ENCODE assay signal across 8 cellular contexts in the genomic region with DNA sequence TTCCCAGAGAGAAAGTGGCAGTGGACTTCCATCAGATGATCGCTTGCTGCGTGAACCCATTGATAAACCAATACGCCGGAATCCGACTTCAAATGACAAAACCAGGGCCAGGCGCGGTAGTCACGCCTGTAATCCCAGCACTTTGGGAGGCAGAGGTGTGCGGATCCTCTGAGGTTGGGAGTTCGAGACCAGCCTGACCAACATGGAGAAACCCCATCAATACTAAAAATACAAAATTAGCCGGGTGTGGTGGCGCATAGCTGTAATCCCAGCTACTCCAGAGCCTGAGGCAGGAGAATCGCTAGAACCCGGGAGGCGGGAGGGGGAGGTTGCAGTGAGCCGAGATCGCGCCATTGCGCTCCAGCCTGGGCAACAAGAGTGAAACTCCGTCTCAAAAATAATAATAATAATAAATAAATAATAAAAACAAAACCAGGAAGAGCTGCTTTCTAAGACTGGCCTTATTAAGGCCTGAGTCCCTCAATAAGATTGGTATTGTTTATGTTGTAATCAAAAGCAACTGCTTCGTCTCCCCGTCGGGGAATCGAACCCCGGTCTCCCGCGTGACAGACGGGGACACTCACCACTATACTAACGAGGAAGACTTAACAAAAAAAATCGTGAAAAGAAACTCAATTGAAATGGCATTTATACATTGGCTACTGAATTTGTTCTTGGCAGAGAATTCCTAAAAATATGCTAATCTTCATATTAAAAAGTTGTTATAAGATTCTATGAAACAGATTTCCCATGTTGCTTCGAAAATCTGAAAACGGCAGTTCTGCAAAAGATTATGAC.
DNase-seq lines count a peak whose midpoint lies in the region; ATAC-seq and TF ChIP-seq lines count a peak whose summit lies in the region.

No MANE protein-coding gene starts in this region.

- H3K27me3 ChIP-seq in HAP-1 (ENCODE audit: low read depth) = no peaks in the 10 kb centered on the region; the same call in 1 of the 2 replicates
- H3K27me3 ChIP-seq in SJSA1 (replicated peaks) = no peaks in the 10 kb centered on the region
- peaks cover 11% of the 10 kb centered on the region for H3K27me3 ChIP-seq in ectodermal cell (ENCODE audit: control insufficient read depth, insufficient read depth, low read length, poor library complexity, severe bottlenecking)

- no peak for ATAC-seq in HG03571 (IDR thresholded peaks at IDR 0.05; ENCODE audit: unreplicated experiment)

- no peak for TF ChIP-seq CTCF in AG09319 (IDR thresholded peaks at IDR 0.05; ENCODE audit: low read depth, low read length)

- in situ Hi-C loops in HAP-1 (cut with MboI; ENCODE audit: low sequenced_read_pairs) = no loop called here

- H3K4me3 ChIP-seq in HAP-1 (peak overlapping the region; percentile 28), SJSA1 (no peak overlapping the region), ectodermal cell (ENCODE audit: insufficient read depth, low read depth, low read length) (peak overlapping the region; percentile 15)

- H3K27ac ChIP-seq in SJSA1 (no peak overlapping the region), ectodermal cell (ENCODE audit: insufficient read depth, low read depth, low read length, poor library complexity, severe bottlenecking) (no peak overlapping the region)

- H3K9me3 ChIP-seq in HAP-1 (no peaks in the 10 kb centered on the region), SJSA1 (replicated peaks) (no peaks in the 10 kb centered on the region), ectodermal cell (ENCODE audit: control insufficient read depth, low read length) (no peaks in the 10 kb centered on the region)

- H3K36me3 ChIP-seq in HAP-1 (replicated peaks) (no peaks in the 10 kb centered on the region), SJSA1 (no peaks in the 10 kb centered on the region), ectodermal cell (ENCODE audit: control insufficient read depth, insufficient read depth, low read length) (no peaks in the 10 kb centered on the region)

- DNase-seq in AG09319 (ENCODE audit: extremely low read depth, low read depth) (peak; percentile 48), HAP-1 (ENCODE audit: low spot score in 2 of 2) (peak; percentile 68 to 85), SJSA1 (ENCODE audit: low read depth in 1 of 2, low spot score in 2 of 2) (peak; percentile 49 to 53), superior temporal gyrus (ENCODE audit: extremely low spot score) (no peak), NOMO-1 treated with dmso at 0.1 percent for 144 hours (lab: John Stamatoyannopoulos, UW; ENCODE audit: unreplicated experiment) (no peak)
- peak; percentile 45 to 62 (median 57) for DNase-seq in stimulated activated CD4-positive, alpha-beta T cell treated with anti-CD3 and anti-CD28 coated beads, Interleukin-12 subunit alpha, Interleukin-12 subunit beta, amount 100 ng/mL, for 48 hours (ENCODE audit: low read depth in 2 of 3, low spot score in 1 of 3)

- 49% methylated on average over 28 to 29 of the region's 32 CpGs for WGBS in ectodermal cell, 2 experiments

- peaks cover 6% of the 10 kb centered on the region for H3K4me1 ChIP-seq in HAP-1
- H3K4me1 ChIP-seq in SJSA1 (replicated peaks) = no peaks in the 10 kb centered on the region
- no peaks in the 10 kb centered on the region for H3K4me1 ChIP-seq in ectodermal cell (ENCODE audit: control insufficient read depth, insufficient read depth, low read length)

Comparison
In these comparisons a context has a peak if more than half of its experiments do, and no peak if none do; other contexts are left out.
1. DNase-seq: peak in AG09319 (single experiment), HAP-1 (2 of 2), SJSA1 (2 of 2) and stimulated activated CD4-positive, alpha-beta T cell treated with anti-CD3 and anti-CD28 coated beads, Interleukin-12 subunit alpha, Interleukin-12 subunit beta, amount 100 ng/mL, for 48 hours (3 of 3); none in superior temporal gyrus (single experiment) and NOMO-1 treated with dmso at 0.1 percent for 144 hours (single experiment).